10 cellular contexts compared by ENCODE assay signal in genomic region chr4:86831262-86832090, GRCh38. TPM values are rescaled to one million over a fixed set of nuclear protein-coding genes. Genes with fewer than 3 reads are reported as not detected.
DNase-seq lines count a peak whose midpoint lies in the region; ATAC-seq and TF ChIP-seq lines count a peak whose summit lies in the region.
"Had no signal": no experiment of that assay in that cellular context is flagged by ENCODE, and none has a peak within 500 bp of the region (broad histone marks: within the 10 kb centered on the region; RNA-seq: fewer than 3 reads in every experiment).

No MANE protein-coding gene starts in this region.

- no peak for ATAC-seq in GM19351 (IDR thresholded peaks at IDR 0.05; ENCODE audit: unreplicated experiment)
- no peak for ATAC-seq in HG02970 (IDR thresholded peaks at IDR 0.05; ENCODE audit: low FRiP score, unreplicated experiment)
- no peak for ATAC-seq in HG03196 (IDR thresholded peaks at IDR 0.05; ENCODE audit: unreplicated experiment)
- ATAC-seq: K562 had no signal

- DNase-seq in COLO668 (lab: John Stamatoyannopoulos, UW; ENCODE audit: unreplicated experiment) (peak; percentile 68), LHCN-M2 (ENCODE audit: low read depth) (peak; percentile 43), astrocyte of the spinal cord (ENCODE audit: low read depth, low spot score) (peak; percentile 88), myocyte (ENCODE audit: low read depth) (peak; percentile 51), NCI-H1092 treated with DMSO at 0.1 percent for 48 hours (lab: John Stamatoyannopoulos, UW) (no peak)

- H3K4me3 ChIP-seq in astrocyte of the spinal cord (ENCODE audit: low read depth, low read length) = no peak overlapping the region
- H3K4me3 ChIP-seq: adrenal gland, K562 had no signal

- in situ Hi-C loops in astrocyte of the spinal cord (cut with HindIII; ENCODE audit: low sequenced_read_pairs) = no loop called here

- no peak for TF ChIP-seq CTCF in astrocyte of the spinal cord (IDR thresholded peaks at IDR 0.05; ENCODE audit: low read depth, low read length)

RNA-seq across cellular contexts. Expression of gene SLC10A6, which starts 17.7 kb away (rescaled TPM):
- total RNA-seq in LHCN-M2 (2014; rRNA removed) = not detected in 2 replicates
- polyA plus RNA-seq in LHCN-M2 (2012) = not detected
- total RNA-seq in myocyte = not detected in 2 replicates
- polyA plus RNA-seq in myocyte (2012) = not detected
- total RNA-seq: K562 had no signal
- polyA plus RNA-seq: K562 had no signal
